Comparison of ENCODE assay signal across 1 cellular context in the genomic region with DNA sequence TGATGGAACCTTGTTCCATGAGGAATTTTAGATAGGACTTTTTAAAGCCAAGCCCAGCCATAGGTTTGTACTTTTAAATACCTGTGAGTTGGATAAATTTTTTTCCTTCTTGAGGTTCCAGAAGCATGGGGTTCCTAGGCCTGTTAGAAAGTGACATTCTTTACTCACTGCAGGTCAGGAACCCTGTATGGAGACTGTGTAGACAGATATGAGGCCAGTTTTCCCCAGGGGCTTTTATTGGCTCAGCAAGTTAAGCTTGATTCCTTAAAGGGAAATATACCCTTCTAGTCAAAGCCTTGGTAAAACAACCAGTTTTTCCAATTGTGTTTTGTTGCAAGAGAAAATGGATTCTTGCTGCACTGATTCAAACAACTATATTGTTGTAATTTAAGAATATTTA.
TF ChIP-seq lines count a peak whose summit lies in the region.

No MANE protein-coding gene starts in this region.

TF ChIP-seq in SK-N-SH, 30 proteins besides CTCF, POLR2A, EP300 and RAD21:
- TF ChIP-seq POLR2AphosphoS5 (IDR thresholded peaks at IDR 0.05; ENCODE audit: low read depth, low read length): no peak
- TF ChIP-seq, protein P1, sequence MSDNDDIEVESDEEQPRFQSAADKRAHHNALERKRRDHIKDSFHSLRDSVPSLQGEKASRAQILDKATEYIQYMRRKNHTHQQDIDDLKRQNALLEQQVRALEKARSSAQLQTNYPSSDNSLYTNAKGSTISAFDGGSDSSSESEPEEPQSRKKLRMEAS (IDR thresholded peaks at IDR 0.05; ENCODE audit: low read depth): no peak
- no peak for TF ChIP-seq TCF12 (IDR thresholded peaks at IDR 0.05)
- TF ChIP-seq SMC3 (IDR thresholded peaks at IDR 0.05; ENCODE audit: low read depth, low read length): no peak
- no peak for TF ChIP-seq RFX5 (IDR thresholded peaks at IDR 0.05; ENCODE audit: low read length)
- TF ChIP-seq MEF2A (IDR thresholded peaks at IDR 0.05; ENCODE audit: borderline replicate concordance, low read depth): no peak
- no peak for TF ChIP-seq TAF1 (IDR thresholded peaks at IDR 0.05; ENCODE audit: borderline replicate concordance, low read depth, low read length)
- TF ChIP-seq GATA2 (CRISPR knock-in tag; IDR thresholded peaks at IDR 0.05): no peak
- TF ChIP-seq SIN3A (IDR thresholded peaks at IDR 0.05; ENCODE audit: borderline replicate concordance, low read depth, low read length): no peak
- TF ChIP-seq, protein P2, sequence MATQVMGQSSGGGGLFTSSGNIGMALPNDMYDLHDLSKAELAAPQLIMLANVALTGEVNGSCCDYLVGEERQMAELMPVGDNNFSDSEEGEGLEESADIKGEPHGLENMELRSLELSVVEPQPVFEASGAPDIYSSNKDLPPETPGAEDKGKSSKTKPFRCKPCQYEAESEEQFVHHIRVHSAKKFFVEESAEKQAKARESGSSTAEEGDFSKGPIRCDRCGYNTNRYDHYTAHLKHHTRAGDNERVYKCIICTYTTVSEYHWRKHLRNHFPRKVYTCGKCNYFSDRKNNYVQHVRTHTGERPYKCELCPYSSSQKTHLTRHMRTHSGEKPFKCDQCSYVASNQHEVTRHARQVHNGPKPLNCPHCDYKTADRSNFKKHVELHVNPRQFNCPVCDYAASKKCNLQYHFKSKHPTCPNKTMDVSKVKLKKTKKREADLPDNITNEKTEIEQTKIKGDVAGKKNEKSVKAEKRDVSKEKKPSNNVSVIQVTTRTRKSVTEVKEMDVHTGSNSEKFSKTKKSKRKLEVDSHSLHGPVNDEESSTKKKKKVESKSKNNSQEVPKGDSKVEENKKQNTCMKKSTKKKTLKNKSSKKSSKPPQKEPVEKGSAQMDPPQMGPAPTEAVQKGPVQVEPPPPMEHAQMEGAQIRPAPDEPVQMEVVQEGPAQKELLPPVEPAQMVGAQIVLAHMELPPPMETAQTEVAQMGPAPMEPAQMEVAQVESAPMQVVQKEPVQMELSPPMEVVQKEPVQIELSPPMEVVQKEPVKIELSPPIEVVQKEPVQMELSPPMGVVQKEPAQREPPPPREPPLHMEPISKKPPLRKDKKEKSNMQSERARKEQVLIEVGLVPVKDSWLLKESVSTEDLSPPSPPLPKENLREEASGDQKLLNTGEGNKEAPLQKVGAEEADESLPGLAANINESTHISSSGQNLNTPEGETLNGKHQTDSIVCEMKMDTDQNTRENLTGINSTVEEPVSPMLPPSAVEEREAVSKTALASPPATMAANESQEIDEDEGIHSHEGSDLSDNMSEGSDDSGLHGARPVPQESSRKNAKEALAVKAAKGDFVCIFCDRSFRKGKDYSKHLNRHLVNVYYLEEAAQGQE (IDR thresholded peaks at IDR 0.05; ENCODE audit: low read depth, low read length): no peak
- TF ChIP-seq MXI1 (IDR thresholded peaks at IDR 0.05; ENCODE audit: low read depth, low read length): no peak
- no peak for TF ChIP-seq GABPA (IDR thresholded peaks at IDR 0.05; ENCODE audit: low read depth)
- no peak for TF ChIP-seq ELF1 (IDR thresholded peaks at IDR 0.05)
- no peak for TF ChIP-seq FOSL2 (IDR thresholded peaks at IDR 0.05; ENCODE audit: borderline replicate concordance, low read depth)
- no peak for TF ChIP-seq NFIC (IDR thresholded peaks at IDR 0.05; ENCODE audit: borderline replicate concordance)
